In the genomic region with DNA sequence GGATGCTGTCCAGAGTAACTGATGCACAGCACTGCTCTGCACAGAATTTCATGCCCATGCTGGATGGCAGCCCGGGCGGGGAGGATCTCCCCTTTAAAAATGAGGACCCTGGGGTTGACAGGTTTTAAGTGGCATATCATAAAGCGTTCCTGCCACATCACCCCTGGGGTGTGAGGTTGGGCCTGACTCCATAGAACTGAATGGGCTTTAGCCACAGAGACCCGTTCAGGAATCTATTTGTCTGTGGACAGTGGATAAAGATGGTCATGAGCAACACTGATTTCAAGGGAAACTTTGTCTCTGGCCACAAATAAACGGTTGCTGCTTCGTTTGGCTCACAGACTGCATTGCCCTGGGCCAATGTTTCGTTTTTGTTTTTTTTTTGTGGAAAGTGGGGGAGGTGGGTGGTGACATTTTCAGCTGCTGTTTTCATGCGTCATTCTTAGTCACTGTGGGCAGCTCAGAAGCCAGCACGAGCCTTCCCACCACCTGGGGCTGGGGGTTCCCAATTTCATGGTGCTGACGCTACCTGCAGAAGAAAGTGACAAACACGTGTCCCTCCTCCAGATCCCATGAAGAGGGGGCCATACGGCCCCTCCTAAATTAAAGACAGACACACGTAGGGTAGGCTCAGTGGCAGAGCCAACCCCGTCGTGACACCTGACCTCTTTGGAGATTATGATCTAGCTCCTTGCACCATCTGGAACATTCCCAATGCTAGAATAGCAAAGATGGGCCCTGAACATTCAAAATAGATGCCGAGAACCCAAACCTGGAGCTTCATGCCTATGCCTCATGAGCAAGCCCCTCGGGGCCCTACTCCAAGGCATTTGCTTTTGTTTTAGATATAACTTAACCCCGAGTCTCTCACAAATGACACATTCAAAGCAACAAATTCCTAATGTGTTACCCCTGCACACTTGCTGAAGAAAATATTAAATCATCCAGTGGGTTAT, we compare ENCODE assay signal across 1 cellular context.
TF ChIP-seq lines count a peak whose summit lies in the region.

No MANE protein-coding gene starts in this region.

TF ChIP-seq in HCT116, 20 proteins besides CTCF, POLR2A, EP300 and RAD21 (continued from another document):
- TF ChIP-seq ZBTB33 (IDR thresholded peaks at IDR 0.05; ENCODE audit: extremely low read depth, insufficient replicate concordance, low read length), result no peak
- TF ChIP-seq CBX3 (IDR thresholded peaks at IDR 0.05; ENCODE audit: low read depth), result no peak
- no peak for TF ChIP-seq SIN3A (IDR thresholded peaks at IDR 0.05; ENCODE audit: low read depth)
- TF ChIP-seq EZH2 (IDR thresholded peaks at IDR 0.05), result no peak
- TF ChIP-seq ZNF274 (IDR thresholded peaks at IDR 0.05; ENCODE audit: low read depth, low read length), result no peak
- no peak for TF ChIP-seq SRF (IDR thresholded peaks at IDR 0.05; ENCODE audit: low read depth)
- TF ChIP-seq JUND (IDR thresholded peaks at IDR 0.05), result 0 out of 2 replicates have a peak, but pooled peaks have one; percentile 31
- TF ChIP-seq EGR1 (IDR thresholded peaks at IDR 0.05; ENCODE audit: low read depth), result peak; percentile 46; the same call in 1 of the 2 replicates
- peak; percentile 34 for TF ChIP-seq SP1 (IDR thresholded peaks at IDR 0.05; ENCODE audit: low read depth)
- TF ChIP-seq FOSL1 (IDR thresholded peaks at IDR 0.05; ENCODE audit: low read depth), result peak; percentile 63
- no peak for TF ChIP-seq CEBPB (IDR thresholded peaks at IDR 0.05; ENCODE audit: low read depth)
- TF ChIP-seq POLR2AphosphoS5 (IDR thresholded peaks at IDR 0.05; ENCODE audit: low read depth, low read length), result no peak
- TF ChIP-seq, protein P1, sequence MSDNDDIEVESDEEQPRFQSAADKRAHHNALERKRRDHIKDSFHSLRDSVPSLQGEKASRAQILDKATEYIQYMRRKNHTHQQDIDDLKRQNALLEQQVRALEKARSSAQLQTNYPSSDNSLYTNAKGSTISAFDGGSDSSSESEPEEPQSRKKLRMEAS (IDR thresholded peaks at IDR 0.05), result peak; percentile 20; the same call in 1 of the 2 replicates
- no peak for TF ChIP-seq EZH2phosphoT487 (IDR thresholded peaks at IDR 0.05; ENCODE audit: borderline replicate concordance)
